11 cellular contexts compared by ENCODE assay signal in the genomic region with DNA sequence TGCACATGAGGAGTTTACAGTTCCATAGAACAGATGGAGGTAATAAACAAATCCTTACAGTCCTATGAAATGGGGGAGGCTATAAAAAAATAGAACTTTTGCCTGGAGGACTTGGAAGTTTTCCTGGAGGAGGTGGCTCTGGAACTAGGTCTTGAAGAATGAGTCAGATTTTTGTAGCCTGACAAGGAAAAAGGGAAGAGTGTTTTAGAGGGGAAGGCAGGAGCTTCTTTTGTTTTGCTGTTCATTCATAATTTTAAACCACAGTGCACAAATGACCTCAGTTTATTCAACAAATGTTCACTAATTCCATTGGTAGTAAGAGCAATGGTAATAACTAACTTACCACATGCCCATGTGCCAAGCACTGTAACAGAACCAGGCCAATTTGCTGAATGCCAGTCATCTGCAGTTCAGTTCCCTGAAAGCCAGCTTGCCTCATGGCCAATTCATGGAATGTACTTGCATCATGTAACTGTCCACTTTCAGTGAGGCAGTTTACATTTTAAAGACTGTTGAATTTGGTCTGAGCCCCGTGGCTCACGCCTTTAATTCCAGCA. TPM values are rescaled to one million over a fixed set of nuclear protein-coding genes. Genes with fewer than 3 reads are reported as not detected.
A peak's percentile ranks its signal among the peaks of the same experiment; 100 is the strongest.
DNase-seq lines count a peak whose midpoint lies in the region; ATAC-seq and TF ChIP-seq lines count a peak whose summit lies in the region.
"Had no signal": no experiment of that assay in that cellular context is flagged by ENCODE, and none has a peak within 500 bp of the region (broad histone marks: within the 10 kb centered on the region; RNA-seq: fewer than 3 reads in every experiment).

No MANE protein-coding gene starts in this region.

- H3K9me3 ChIP-seq in Caco-2 (no peaks in the 10 kb centered on the region), osteoblast (ENCODE audit: low read depth, low read length) (no peaks in the 10 kb centered on the region), tibial nerve (no peaks in the 10 kb centered on the region)

- no peak overlapping the region for H3K4me3 ChIP-seq in Caco-2 (ENCODE audit: low read depth, low read length)
- no peak overlapping the region for H3K4me3 ChIP-seq in fibroblast of mammary gland (ENCODE audit: control insufficient read depth, low read depth, low read length)
- H3K4me3 ChIP-seq in osteoblast (ENCODE audit: insufficient read depth, low read length) = peak overlapping the region; percentile 3
- H3K4me3 ChIP-seq in tibial nerve = no peak overlapping the region

- H3K27me3 Mint-ChIP-seq in Caco-2 (ENCODE audit: insufficient read depth, unreplicated experiment) = no peaks in the 10 kb centered on the region

- H2AFZ ChIP-seq in osteoblast (ENCODE audit: low read length) = peak overlapping the region; percentile 49

- H3K4me1 ChIP-seq in Caco-2 (peaks cover 20% of the 10 kb centered on the region), osteoblast (ENCODE audit: insufficient read depth, low read length) (peaks cover 29% of the 10 kb centered on the region), tibial nerve (peaks cover 0 to 23% (median 0%) of the 10 kb centered on the region in 4 donors)

- peak overlapping the region; percentile 55 for H3K4me2 ChIP-seq in osteoblast (ENCODE audit: insufficient read depth, low read length)

- WGBS in tibial nerve, 2 donors = 56 to 68% methylated on average over 2 of the region's 2 CpGs

- no TSS peak for BruUV-seq in Caco-2 (replicated peaks; lab: Mats Ljungman, UMichigan)

- no peak for DNase-seq in Caco-2
- DNase-seq in SK-MEL-5 (ENCODE audit: low read depth, low spot score) = peak; percentile 60
- DNase-seq in fibroblast of mammary gland (ENCODE audit: low read depth) = peak; percentile 85
- peak; percentile 80 for DNase-seq in osteoblast (ENCODE audit: insufficient read length, low spot score, missing footprints)
- no peak for DNase-seq in GM10266 (ENCODE audit: extremely low spot score)
- no peak for DNase-seq in tibial nerve (ENCODE audit: low spot score in 2 of 2)
- DNase-seq in NCI-H1417 treated with DMSO at 0.1 percent for 48 hours (lab: John Stamatoyannopoulos, UW) = no peak
- DNase-seq: T-helper 2 cell had no signal

- peak overlapping the region; percentile 62 for H3K27ac ChIP-seq in osteoblast (ENCODE audit: low read depth, low read length)
- H3K27ac ChIP-seq in tibial nerve = peak overlapping the region in 1 of 4 donors; percentile 28

- H3K36me3 Mint-ChIP-seq in Caco-2 (ENCODE audit: insufficient read depth, unreplicated experiment) = peaks cover 7% of the 10 kb centered on the region

- intact Hi-C loops in Caco-2 (cut with micrococcal nuclease; ENCODE audit: unreplicated experiment) = no loop called here

- peak overlapping the region; percentile 53 for H3K27ac Mint-ChIP-seq in Caco-2 (ENCODE audit: unreplicated experiment)
- H3K27ac Mint-ChIP-seq: activated T-helper 2 cell treated with anti-CD3 and anti-CD28 coated beads, Interferon-gamma antibody, Interleukin-2, Interleukin-4, amounts not matched to agents 10 μg/mL and 5 μg/mL and 100 μg/mL, durations not matched to agents 14 hours and 24 hours and 36 hours had no signal

- no peaks in the 10 kb centered on the region for H4K20me1 ChIP-seq in osteoblast (ENCODE audit: insufficient read depth, low read length)

- peaks cover 27% of the 10 kb centered on the region for H3K4me1 Mint-ChIP-seq in Caco-2 (ENCODE audit: low read depth, unreplicated experiment)

- H3K9me3 Mint-ChIP-seq in Caco-2 (ENCODE audit: unreplicated experiment) = no peaks in the 10 kb centered on the region
- H3K9me3 Mint-ChIP-seq: activated T-helper 2 cell treated with anti-CD3 and anti-CD28 coated beads, Interferon-gamma antibody, Interleukin-2, Interleukin-4, amounts not matched to agents 10 μg/mL and 5 μg/mL and 100 μg/mL, durations not matched to agents 14 hours and 24 hours and 36 hours had no signal

- H3K79me2 ChIP-seq in osteoblast (ENCODE audit: insufficient read depth, low read length) = no peaks in the 10 kb centered on the region

- POLR2A ChIA-PET in Caco-2 (lab: Charles Lee) = no interaction called here

- no peak for TF ChIP-seq EP300 in tibial nerve (IDR thresholded peaks at IDR 0.05)

- no peak overlapping the region for H3K4me3 Mint-ChIP-seq in Caco-2 (ENCODE audit: unreplicated experiment)

- in situ Hi-C loops in SK-MEL-5 (cut with HindIII; ENCODE audit: low pct_unique_long_range_greater_than_20kb, low sequenced_read_pairs) = no loop called here

- no peak for ATAC-seq in HG02610 (IDR thresholded peaks at IDR 0.05; ENCODE audit: unreplicated experiment)

- TF ChIP-seq CTCF in Caco-2 (IDR thresholded peaks at IDR 0.05; ENCODE audit: insufficient read depth in 1 of 2, low read depth in 1 of 2, low read length in 1 of 2, severe bottlenecking in 1 of 2, unreplicated experiment in 1 of 2) (no peak), fibroblast of mammary gland (conservative IDR thresholded peaks at IDR 0.05; ENCODE audit: control insufficient read depth, insufficient read depth, low read depth, low read length) (no peak), osteoblast (IDR thresholded peaks at IDR 0.05; ENCODE audit: extremely low read depth, low read depth, low read length) (no peak), GM10266 (IDR thresholded peaks at IDR 0.05; ENCODE audit: control insufficient read depth, insufficient read depth, low read depth, missing control alignments) (no peak), tibial nerve (IDR thresholded peaks at IDR 0.05) (no peak)

- H3K27me3 ChIP-seq in Caco-2 (replicated peaks; ENCODE audit: control insufficient read depth, insufficient read depth, low read length) (no peaks in the 10 kb centered on the region), osteoblast (ENCODE audit: insufficient read depth, low read length) (no peaks in the 10 kb centered on the region), tibial nerve (no peaks in the 10 kb centered on the region)

- TF ChIP-seq POLR2A in tibial nerve (IDR thresholded peaks at IDR 0.05) = no peak

- CTCF ChIA-PET in Caco-2 (lab: Charles Lee) = no interaction called here

- H3K36me3 ChIP-seq in Caco-2 (ENCODE audit: control insufficient read depth, insufficient read depth, low read length) (no peaks in the 10 kb centered on the region), osteoblast (ENCODE audit: insufficient read depth, low read length) (no peaks in the 10 kb centered on the region), tibial nerve (no peaks in the 10 kb centered on the region)

RNA-seq across cellular contexts. Expression of gene DIO1, which starts 2.8 kb away (rescaled TPM):
- total RNA-seq in Caco-2 (2022) (6.8 and 7.1 TPM in 2 replicates), osteoblast (not detected in 2 replicates), tibial nerve (not detected)
- not detected in 2 replicates for total RNA-seq in SK-MEL-5 (2014; rRNA removed; shearing (Covaris generic))
- polyA plus RNA-seq in SK-MEL-5 (2015; cell fraction: cytosol; rRNA removed) = not detected in 2 replicates
- polyA plus RNA-seq in SK-MEL-5 (2015; cell fraction: nucleus; rRNA removed) = not detected in 2 replicates
- total RNA-seq: activated T-helper 2 cell treated with anti-CD3 and anti-CD28 coated beads, Interferon-gamma antibody, Interleukin-2, Interleukin-4, amounts not matched to agents 10 μg/mL and 5 μg/mL and 100 μg/mL, durations not matched to agents 14 hours and 24 hours and 36 hours; posterior vena cava had no signal

RNA-seq across cellular contexts. Expression of gene YIPF1, which starts 7.2 kb away (rescaled TPM):
- 16.6 and 17.2 TPM in 2 replicates for total RNA-seq in Caco-2 (2022)
- 37.5 and 41.8 TPM in 2 replicates for total RNA-seq in SK-MEL-5 (2014; rRNA removed; shearing (Covaris generic))
- polyA plus RNA-seq in SK-MEL-5 (2015; cell fraction: cytosol; rRNA removed) = 32.8 and 37.0 TPM in 2 replicates
- polyA plus RNA-seq in SK-MEL-5 (2015; cell fraction: nucleus; rRNA removed) = 14.3 and 24.6 TPM in 2 replicates
- 22.4 and 23.2 TPM in 2 replicates for total RNA-seq in osteoblast
- total RNA-seq in tibial nerve = 10 to 100 TPM; 17.8 to 31.2 (median 24.4) TPM

RNA-seq across cellular contexts. Expression of gene IFT25, which starts 48.7 kb away (rescaled TPM):
- 31.7 and 35.1 TPM in 2 replicates for total RNA-seq in Caco-2 (2022)
- 31.2 and 33.1 TPM in 2 replicates for total RNA-seq in SK-MEL-5 (2014; rRNA removed; shearing (Covaris generic))
- 16.1 and 21.9 TPM in 2 replicates for polyA plus RNA-seq in SK-MEL-5 (2015; cell fraction: cytosol; rRNA removed)
- 49.0 and 57.1 TPM in 2 replicates for polyA plus RNA-seq in SK-MEL-5 (2015; cell fraction: nucleus; rRNA removed)
- 21.7 and 22.7 TPM in 2 replicates for total RNA-seq in osteoblast
- total RNA-seq in tibial nerve = 10 to 100 TPM; 15.5 to 39.9 (median 26.8) TPM

RNA-seq across cellular contexts. Expression of gene LRRC42, which starts 49.4 kb away (rescaled TPM):
- total RNA-seq in Caco-2 (2022) = 38.1 and 38.9 TPM in 2 replicates
- total RNA-seq in SK-MEL-5 (2014; rRNA removed; shearing (Covaris generic)) = 20.4 and 21.5 TPM in 2 replicates
- 16.4 and 20.1 TPM in 2 replicates for polyA plus RNA-seq in SK-MEL-5 (2015; cell fraction: cytosol; rRNA removed)
- polyA plus RNA-seq in SK-MEL-5 (2015; cell fraction: nucleus; rRNA removed) = 10.6 and 17.8 TPM in 2 replicates
- 38.7 and 43.9 TPM in 2 replicates for total RNA-seq in osteoblast
- total RNA-seq in tibial nerve = 10 to 100 TPM; 26.1 to 29.5 (median 26.8) TPM

RNA-seq across cellular contexts. Expression of gene NDC1, which starts 58.7 kb away (rescaled TPM):
- total RNA-seq in Caco-2 (2022) (28.8 and 29.6 TPM in 2 replicates), osteoblast (12.7 and 14.7 TPM in 2 replicates), tibial nerve (10 to 100 TPM in 3 of 4 donors, 1 to 10 TPM in 1; 8.0 to 13.5 (median 11.5) TPM)
- total RNA-seq in SK-MEL-5 (2014; rRNA removed; shearing (Covaris generic)) = 40.8 and 42.7 TPM in 2 replicates
- polyA plus RNA-seq in SK-MEL-5 (2015; cell fraction: cytosol; rRNA removed) = 30.1 and 43.5 TPM in 2 replicates
- polyA plus RNA-seq in SK-MEL-5 (2015; cell fraction: nucleus; rRNA removed) = 19.0 and 22.0 TPM in 2 replicates

Comparison
In these comparisons a context has a peak if more than half of its experiments do, and no peak if none do; other contexts are left out.
1. DNase-seq: peak in SK-MEL-5 (single experiment), fibroblast of mammary gland (single experiment) and osteoblast (single experiment); none in Caco-2 (0 of 2), GM10266 (single experiment), tibial nerve (0 of 2) and NCI-H1417 treated with DMSO at 0.1 percent for 48 hours (single experiment).